ENCODE assay signal across 25 cellular contexts in the genomic region with DNA sequence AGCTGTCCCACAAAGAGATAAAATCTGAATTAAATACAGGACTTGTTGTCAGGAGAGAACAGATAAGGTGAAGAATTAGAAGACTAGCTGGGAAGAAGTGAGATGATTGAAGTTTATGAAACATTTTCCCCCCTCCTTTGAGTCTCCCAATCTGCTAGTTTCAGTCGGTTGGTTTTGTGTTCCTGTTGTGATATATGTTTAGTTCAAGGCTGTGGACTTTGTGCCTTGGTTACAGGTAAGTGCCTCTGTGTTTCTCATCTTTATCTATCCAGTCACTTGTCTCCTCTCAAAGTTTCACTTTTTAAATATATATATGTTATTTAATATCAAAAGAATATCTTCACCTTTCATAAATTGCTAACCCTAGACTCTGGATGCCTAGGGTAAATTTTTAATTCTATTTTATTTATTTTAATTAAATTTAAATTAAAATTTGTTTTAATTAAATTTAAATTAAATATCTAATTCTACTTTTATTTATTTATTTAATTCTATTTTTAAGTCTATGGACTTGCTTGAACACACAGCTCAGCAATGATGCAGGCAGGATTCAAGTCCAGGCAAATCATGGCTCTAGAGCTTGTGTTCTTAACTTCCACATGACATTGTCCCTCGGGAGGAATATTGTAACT.
"Had no signal": no experiment of that assay in that cellular context is flagged by ENCODE, and none has a peak within 500 bp of the region (broad histone marks: within the 10 kb centered on the region; RNA-seq: fewer than 3 reads in every experiment).

No MANE protein-coding gene starts in this region.

- H3K9ac ChIP-seq: parathyroid adenoma had no signal

- H2AFZ ChIP-seq: parathyroid adenoma had no signal

- H3K9me3 ChIP-seq: gastrocnemius medialis, lower lobe of right lung, prostate gland, testis, upper lobe of right lung, vagina had no signal

- H3K9me3 Mint-ChIP-seq: endodermal cell; memory B cell; stimulated activated naive B cell treated with anti-CD40 and anti-IgM and Interleukin-4, amounts not matched to agents 10 μg/mL and 1 μg/mL and 100 μg/mL, for 72 hours; stimulated activated naive CD8-positive, alpha-beta T cell treated with anti-CD3 and anti-CD28 coated beads, Interleukin-15, amount 100 ng/mL, for 72 hours had no signal

- H3K36me3 Mint-ChIP-seq: immature natural killer cell, memory B cell, mesothelial cell of epicardium, natural killer cell had no signal

- H3K4me1 ChIP-seq: left ventricle myocardium inferior, lower lobe of right lung, prostate gland, spleen, testis, tibial nerve, upper lobe of right lung, vagina had no signal

- H3K36me3 ChIP-seq: gastrocnemius medialis, left ventricle myocardium inferior, lower lobe of right lung, prostate gland, spleen, tibial nerve, upper lobe of right lung, vagina had no signal

- H3K4me3 Mint-ChIP-seq: endodermal cell; immature natural killer cell; memory B cell; mesothelial cell of epicardium; natural killer cell; stimulated activated naive B cell treated with anti-CD40 and anti-IgM and Interleukin-4, amounts not matched to agents 10 μg/mL and 1 μg/mL and 100 μg/mL, for 72 hours; stimulated activated naive CD8-positive, alpha-beta T cell treated with anti-CD3 and anti-CD28 coated beads, Interleukin-15, amount 100 ng/mL, for 72 hours had no signal

- DNase-seq: effector CD4-positive, alpha-beta T cell; endodermal cell; gastrocnemius medialis; immature natural killer cell; left cardiac atrium; left ventricle myocardium inferior; lower lobe of right lung; natural killer cell; occipital lobe; spleen; stimulated activated CD4-positive, alpha-beta T cell treated with anti-CD3 and anti-CD28 coated beads, Interleukin-15, amount 100 ng/mL, for 24 hours; stimulated activated CD4-positive, alpha-beta T cell treated with anti-CD3 and anti-CD28 coated beads, Interleukin-1b, Interleukin-23, amount 100 ng/mL, for 48 hours; stimulated activated CD4-positive, alpha-beta T cell treated with anti-CD3 and anti-CD28 coated beads, Interleukin-4, amount 100 ng/mL, for 24 hours; stimulated activated naive B cell treated with anti-CD40 and anti-IgM and Interleukin-4, amounts not matched to agents 10 μg/mL and 1 μg/mL and 100 μg/mL, for 72 hours; stimulated activated naive CD8-positive, alpha-beta T cell treated with anti-CD3 and anti-CD28 coated beads, Interleukin-15, amount 100 ng/mL, for 72 hours; testis; upper lobe of right lung had no signal

- H3K4me1 Mint-ChIP-seq: memory B cell; natural killer cell; stimulated activated naive CD8-positive, alpha-beta T cell treated with anti-CD3 and anti-CD28 coated beads, Interleukin-15, amount 100 ng/mL, for 72 hours had no signal

- H3K27me3 Mint-ChIP-seq: memory B cell; stimulated activated naive B cell treated with anti-CD40 and anti-IgM and Interleukin-4, amounts not matched to agents 10 μg/mL and 1 μg/mL and 100 μg/mL, for 72 hours; stimulated activated naive CD8-positive, alpha-beta T cell treated with anti-CD3 and anti-CD28 coated beads, Interleukin-15, amount 100 ng/mL, for 72 hours had no signal

- H3K27me3 ChIP-seq: gastrocnemius medialis, spleen, testis, tibial nerve, upper lobe of right lung, vagina had no signal

- H3K27ac Mint-ChIP-seq: endodermal cell; immature natural killer cell; memory B cell; mesothelial cell of epicardium; natural killer cell; stimulated activated naive B cell treated with anti-CD40 and anti-IgM and Interleukin-4, amounts not matched to agents 10 μg/mL and 1 μg/mL and 100 μg/mL, for 72 hours had no signal

- H3K4me3 ChIP-seq: coronary artery, gastrocnemius medialis, left ventricle myocardium inferior, lower lobe of right lung, prostate gland, spleen, testis, tibial nerve, upper lobe of right lung, vagina had no signal

- H3K27ac ChIP-seq: coronary artery, gastrocnemius medialis, left ventricle myocardium inferior, lower lobe of right lung, parathyroid adenoma, prostate gland, spleen, testis, tibial nerve, upper lobe of right lung, vagina had no signal

- H3K79me2 ChIP-seq: parathyroid adenoma had no signal

- ATAC-seq: left cardiac atrium; lower lobe of right lung; natural killer cell; sciatic nerve; stimulated activated naive B cell treated with anti-CD40 and anti-IgM and Interleukin-4, amounts not matched to agents 10 μg/mL and 1 μg/mL and 100 μg/mL, for 72 hours; stimulated activated naive CD8-positive, alpha-beta T cell treated with anti-CD3 and anti-CD28 coated beads, Interleukin-15, amount 100 ng/mL, for 72 hours; upper lobe of right lung had no signal
